ENCODE assay signal across 1 cellular context in the genomic region with DNA sequence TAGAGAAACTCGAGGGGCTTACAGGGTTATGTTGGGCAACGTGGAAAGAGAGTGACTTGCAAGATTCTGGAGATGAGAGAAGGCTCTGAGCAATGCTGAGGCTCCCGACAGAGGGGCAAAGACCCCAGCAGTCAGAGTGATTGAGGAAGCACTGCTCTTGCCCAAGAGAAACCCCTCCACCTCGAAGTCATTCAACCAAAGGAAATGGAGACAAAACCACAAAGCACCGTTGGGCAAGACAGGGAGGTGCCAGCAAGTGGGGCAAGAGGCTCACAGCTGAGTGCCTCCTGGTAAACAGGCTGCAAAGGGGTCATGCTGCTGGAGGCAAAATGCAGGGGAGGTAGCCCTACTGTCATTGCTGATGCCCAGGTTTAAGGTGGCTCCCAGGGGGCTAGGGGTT.
TF ChIP-seq lines count a peak whose summit lies in the region.

No MANE protein-coding gene starts in this region.

TF ChIP-seq in IMR-90, 13 proteins besides CTCF, POLR2A, EP300 and RAD21 (continued from another document):
- no peak for TF ChIP-seq FOS (IDR thresholded peaks at IDR 0.05; ENCODE audit: low read depth, low read length)
- TF ChIP-seq, protein P1, sequence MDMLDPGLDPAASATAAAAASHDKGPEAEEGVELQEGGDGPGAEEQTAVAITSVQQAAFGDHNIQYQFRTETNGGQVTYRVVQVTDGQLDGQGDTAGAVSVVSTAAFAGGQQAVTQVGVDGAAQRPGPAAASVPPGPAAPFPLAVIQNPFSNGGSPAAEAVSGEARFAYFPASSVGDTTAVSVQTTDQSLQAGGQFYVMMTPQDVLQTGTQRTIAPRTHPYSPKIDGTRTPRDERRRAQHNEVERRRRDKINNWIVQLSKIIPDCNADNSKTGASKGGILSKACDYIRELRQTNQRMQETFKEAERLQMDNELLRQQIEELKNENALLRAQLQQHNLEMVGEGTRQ (IDR thresholded peaks at IDR 0.05; ENCODE audit: low read depth, low read length): no peak
- TF ChIP-seq, protein P2, sequence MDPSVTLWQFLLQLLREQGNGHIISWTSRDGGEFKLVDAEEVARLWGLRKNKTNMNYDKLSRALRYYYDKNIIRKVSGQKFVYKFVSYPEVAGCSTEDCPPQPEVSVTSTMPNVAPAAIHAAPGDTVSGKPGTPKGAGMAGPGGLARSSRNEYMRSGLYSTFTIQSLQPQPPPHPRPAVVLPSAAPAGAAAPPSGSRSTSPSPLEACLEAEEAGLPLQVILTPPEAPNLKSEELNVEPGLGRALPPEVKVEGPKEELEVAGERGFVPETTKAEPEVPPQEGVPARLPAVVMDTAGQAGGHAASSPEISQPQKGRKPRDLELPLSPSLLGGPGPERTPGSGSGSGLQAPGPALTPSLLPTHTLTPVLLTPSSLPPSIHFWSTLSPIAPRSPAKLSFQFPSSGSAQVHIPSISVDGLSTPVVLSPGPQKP (IDR thresholded peaks at IDR 0.05; ENCODE audit: borderline replicate concordance, low read depth, low read length): no peak
